ENCODE assay signal across 8 cellular contexts in the genomic region with DNA sequence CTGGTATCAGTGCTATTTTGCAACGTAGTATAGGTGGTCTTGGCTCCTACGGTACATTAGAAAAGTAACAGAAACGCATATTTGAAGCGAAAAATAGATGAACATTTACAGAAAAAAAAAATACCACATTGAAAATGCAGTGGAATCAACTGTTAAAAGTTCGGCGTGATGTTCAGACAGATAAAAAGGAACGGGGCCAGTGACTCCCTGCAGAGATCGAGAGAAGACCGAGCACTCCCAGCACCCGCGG. TPM values are rescaled to one million over a fixed set of nuclear protein-coding genes. Genes with fewer than 3 reads are reported as not detected.
A peak's percentile ranks its signal among the peaks of the same experiment; 100 is the strongest.
DNase-seq lines count a peak whose midpoint lies in the region; FAIRE-seq and TF ChIP-seq lines count a peak whose summit lies in the region.

No MANE protein-coding gene starts in this region.

- intact Hi-C loops in CD4-positive, alpha-beta memory T cell (cut with micrococcal nuclease) = loop anchor here (1.0 kb wide), 5 partner anchors 24 to 647 kb away; partner anchors contain the start of genes TRAPPC2L and ZC3H18
- intact Hi-C loops in PC-9 (cut with micrococcal nuclease; ENCODE audit: unreplicated experiment) = loop anchor here (2.0 to 5.0 kb wide), 2 partner anchors 290 to 646 kb away; partner anchors contain the start of gene ZC3H18
- intact Hi-C loops in endothelial cell of umbilical vein (cut with micrococcal nuclease) = loop anchor here (1.0 to 5.0 kb wide), 4 partner anchors 125 to 472 kb away; partner anchors contain the start of gene ACSF3

- H3K27ac Mint-ChIP-seq in CD4-positive, alpha-beta memory T cell = peak overlapping the region; percentile 64 to 98 (median 92)

- H3K9ac ChIP-seq in endothelial cell of umbilical vein (replicated peaks; ENCODE audit: extremely low read depth, insufficient read depth, low read length) = peak overlapping the region; percentile 66

- no peaks in the 10 kb centered on the region for H3K9me1 ChIP-seq in endothelial cell of umbilical vein (replicated peaks; ENCODE audit: control insufficient read depth, extremely low read depth, insufficient read depth, low read length)

- H4K20me1 ChIP-seq in PC-9 (ENCODE audit: insufficient read depth) (no peaks in the 10 kb centered on the region), endothelial cell of umbilical vein (replicated peaks; ENCODE audit: control insufficient read depth, extremely low read depth, insufficient read depth, low read length) (no peaks in the 10 kb centered on the region), osteoblast (ENCODE audit: insufficient read depth, low read length) (peaks cover 13% of the 10 kb centered on the region)

- POLR2A ChIA-PET in CD4-positive, alpha-beta memory T cell (lab: Charles Lee; ENCODE audit: partially characterized antibody) = interaction anchor here (0.8 to 3.0 kb wide), 13 partner anchors 24 to 647 kb away, joined by 3 to 29 read pairs (median 5); partner anchors contain the start of genes ACSF3, APRT, CDH15 and CDK10
- POLR2A ChIA-PET in PC-9 (lab: Charles Lee; ENCODE audit: unreplicated experiment) = no interaction called here
- POLR2A ChIA-PET in endothelial cell of umbilical vein (lab: Charles Lee) = no interaction called here

- TF ChIP-seq CTCF in PC-9 (conservative IDR thresholded peaks at IDR 0.05) = no peak
- no peak for TF ChIP-seq CTCF in endothelial cell of umbilical vein (IDR thresholded peaks at IDR 0.05; ENCODE audit: extremely low read depth in 1 of 2, insufficient read depth in 1 of 2, low read depth in 1 of 2, low read length in 2 of 2)
- no peak for TF ChIP-seq CTCF in osteoblast (IDR thresholded peaks at IDR 0.05; ENCODE audit: extremely low read depth, low read depth, low read length)

- peaks cover 7 to 20% of the 10 kb centered on the region in 2 donors for H3K36me3 Mint-ChIP-seq in CD4-positive, alpha-beta memory T cell

- H3K4me2 ChIP-seq in PC-9 (peak overlapping the region; percentile 95), endothelial cell of umbilical vein (ENCODE audit: insufficient read depth, low read length) (peak overlapping the region; percentile 91), osteoblast (ENCODE audit: insufficient read depth, low read length) (peak overlapping the region; percentile 99)

- no peaks in the 10 kb centered on the region for H3K9me3 ChIP-seq in CD4-positive, alpha-beta memory T cell (ENCODE audit: control insufficient read depth in 1 of 2, low read length in 2 of 2)
- H3K9me3 ChIP-seq in PC-9 (ENCODE audit: insufficient read depth, low read depth) (no peaks in the 10 kb centered on the region), endothelial cell of umbilical vein (replicated peaks; ENCODE audit: control insufficient read depth, insufficient read depth, low read length) (no peaks in the 10 kb centered on the region), osteoblast (ENCODE audit: low read depth, low read length) (no peaks in the 10 kb centered on the region)

- H3K27me3 ChIP-seq in CD4-positive, alpha-beta memory T cell (ENCODE audit: insufficient read depth, low read length) = no peaks in the 10 kb centered on the region
- H3K27me3 ChIP-seq in PC-9 (ENCODE audit: insufficient read depth, low read depth) (no peaks in the 10 kb centered on the region), endothelial cell of umbilical vein (ENCODE audit: control insufficient read depth in 2 of 2, insufficient read depth in 2 of 2, low read length in 2 of 2) (no peaks in the 10 kb centered on the region), osteoblast (ENCODE audit: insufficient read depth, low read length) (no peaks in the 10 kb centered on the region)

- H3K4me3 Mint-ChIP-seq in CD4-positive, alpha-beta memory T cell = peak overlapping the region; percentile 73 to 94 (median 92)

- H3K4me3 ChIP-seq in CD4-positive, alpha-beta memory T cell (ENCODE audit: low read length in 2 of 2) = peak overlapping the region; percentile 10 to 91
- H3K4me3 ChIP-seq in PC-9 (peak overlapping the region; percentile 84), endothelial cell of umbilical vein (replicated peaks in 1 of 3; ENCODE audit: insufficient read depth in 1 of 3, low read depth in 1 of 3, low read length in 3 of 3) (peak overlapping the region; percentile 66 to 90 (median 85)), osteoblast (ENCODE audit: insufficient read depth, low read length) (peak overlapping the region; percentile 97)

- CTCF ChIA-PET in CD4-positive, alpha-beta memory T cell (lab: Charles Lee; ENCODE audit: partially characterized antibody) = interaction anchor here (0.9 to 2.9 kb wide), 5 partner anchors 24 to 483 kb away, joined by 4 to 13 read pairs (median 4); no protein-coding TSS in a partner anchor
- CTCF ChIA-PET in PC-9 (lab: Charles Lee) (interaction anchor here (0.6 to 0.9 kb wide), 2 partner anchors 479 to 658 kb away, joined by 4 to 6 read pairs; no protein-coding TSS in a partner anchor), endothelial cell of umbilical vein (lab: Charles Lee) (interaction anchor here (1.0 to 2.6 kb wide), 6 partner anchors 23 to 647 kb away, joined by 3 to 13 read pairs (median 6); partner anchors contain the start of gene ZC3H18)

- peak overlapping the region; percentile 94 for H3K27ac ChIP-seq in CD4-positive, alpha-beta memory T cell (ENCODE audit: low read depth, low read length)
- peak overlapping the region; percentile 53 for H3K27ac ChIP-seq in PC-9
- H3K27ac ChIP-seq in endothelial cell of umbilical vein (ENCODE audit: insufficient read depth, low read depth, low read length) = peak overlapping the region; percentile 57
- H3K27ac ChIP-seq in osteoblast (ENCODE audit: low read depth, low read length) = peak overlapping the region; percentile 88

- no peaks in the 10 kb centered on the region for H3K27me3 Mint-ChIP-seq in CD4-positive, alpha-beta memory T cell

- peaks cover 0 to 2% (median 0%) of the 10 kb centered on the region in 8 donors for H3K9me3 Mint-ChIP-seq in CD4-positive, alpha-beta memory T cell

- DNase-seq in CD4-positive, alpha-beta memory T cell = no peak
- DNase-seq in PC-9 (no peak), endothelial cell of umbilical vein (ENCODE audit: low read depth, low spot score) (no peak), osteoblast (ENCODE audit: insufficient read length, low spot score, missing footprints) (no peak), NCI-H1694 treated with DMSO at 0.1 percent for 48 hours (lab: John Stamatoyannopoulos, UW) (no peak), activated gamma-delta T cell treated with Interleukin-2 at 50 U/mL for 16 hours (no peak)
- DNase-seq in effector CD8-positive, alpha-beta T cell (lab: John Stamatoyannopoulos, UW) = no peak
- no peak for DNase-seq in activated CD8-positive, alpha-beta memory T cell treated with anti-CD3 and anti-CD28 coated beads, Interleukin-2, amount 50 U/mL, for 4 hours

- BruUV-seq in PC-9 (replicated peaks; lab: Mats Ljungman, UMichigan) (TSS peak; percentile 81), endothelial cell of umbilical vein (replicated peaks; lab: Mats Ljungman, UMichigan) (TSS peak; percentile 80)

- peaks cover 21% of the 10 kb centered on the region for H3K4me1 ChIP-seq in CD4-positive, alpha-beta memory T cell (ENCODE audit: insufficient read depth, low read length)
- H3K4me1 ChIP-seq in PC-9 (replicated peaks; ENCODE audit: insufficient read depth) (0 out of 2 replicates have a peak, but pooled peaks cover 5% of the 10 kb centered on the region), endothelial cell of umbilical vein (ENCODE audit: control insufficient read depth, extremely low read depth, insufficient read depth, low read length) (peaks cover 10% of the 10 kb centered on the region), osteoblast (ENCODE audit: insufficient read depth, low read length) (peaks cover 18% of the 10 kb centered on the region)

- H3F3A ChIP-seq in PC-9 (ENCODE audit: insufficient read depth, low read depth) = peaks cover 4% of the 10 kb centered on the region; the same call in 1 of the 2 replicates

- no peaks in the 10 kb centered on the region for H3K9me2 ChIP-seq in PC-9 (ENCODE audit: insufficient read depth)

- H3K36me3 ChIP-seq in CD4-positive, alpha-beta memory T cell (ENCODE audit: insufficient read depth, low read length) = peaks cover 7% of the 10 kb centered on the region
- no peaks in the 10 kb centered on the region; the same call in 1 of the 2 replicates for H3K36me3 ChIP-seq in PC-9 (ENCODE audit: low read depth)
- H3K36me3 ChIP-seq in endothelial cell of umbilical vein (ENCODE audit: control insufficient read depth in 2 of 2, extremely low read depth in 1 of 2, insufficient read depth in 2 of 2, low read length in 2 of 2) = peaks cover 0 to 13% of the 10 kb centered on the region in 2 experiments
- H3K36me3 ChIP-seq in osteoblast (ENCODE audit: insufficient read depth, low read length) = peaks cover 16% of the 10 kb centered on the region

- dilution Hi-C loops in endothelial cell of umbilical vein (cut with MboI; ENCODE audit: extremely low pct_ligation_motif_present, low sequenced_read_pairs) = no loop called here

- FAIRE-seq in endothelial cell of umbilical vein (lab: Jason Lieb, UNC) = no peak

- H3K4me1 Mint-ChIP-seq in CD4-positive, alpha-beta memory T cell = peaks cover 10 to 37% (median 26%) of the 10 kb centered on the region in 4 donors

- H3K79me2 ChIP-seq in PC-9 (ENCODE audit: low read depth) (peaks cover 15% of the 10 kb centered on the region), endothelial cell of umbilical vein (ENCODE audit: control insufficient read depth, insufficient read depth, low read length) (peaks cover 9% of the 10 kb centered on the region), osteoblast (ENCODE audit: insufficient read depth, low read length) (peaks cover 36% of the 10 kb centered on the region)

- H2AFZ ChIP-seq in PC-9 (peak overlapping the region; percentile 94), endothelial cell of umbilical vein (ENCODE audit: low read depth, low read length) (peak overlapping the region; percentile 68), osteoblast (ENCODE audit: low read length) (peak overlapping the region; percentile 91)

- TF ChIP-seq POLR2A in endothelial cell of umbilical vein (IDR thresholded peaks at IDR 0.05; ENCODE audit: low read depth, low read length) = no peak

RNA-seq across cellular contexts. Expression of gene ZNF778, which starts 0.4 kb away (rescaled TPM):
- total RNA-seq in CD4-positive, alpha-beta memory T cell = 10 to 100 TPM; 13.1 to 15.9 TPM
- polyA plus RNA-seq in CD4-positive, alpha-beta memory T cell = 1 to 10 TPM; 1.0 to 4.4 TPM
- total RNA-seq in PC-9 (2021) (9.5 and 15.7 TPM in 2 replicates), endothelial cell of umbilical vein (7.1 and 10.9 TPM in 2 replicates), osteoblast (6.2 and 8.7 TPM in 2 replicates)
- 3.8 and 4.8 TPM in 2 replicates for polyA plus RNA-seq in endothelial cell of umbilical vein
- 3.6 and 3.7 TPM in 2 replicates for polyA plus RNA-seq in endothelial cell of umbilical vein (2011; cell fraction: cytosol; rRNA removed)
- 10.3 and 15.6 TPM in 2 replicates for polyA plus RNA-seq in endothelial cell of umbilical vein (2011; cell fraction: nucleus; rRNA removed)
- 5.0 and 9.2 TPM in 2 replicates for polyA plus RNA-seq in endothelial cell of umbilical vein (2012)
- 9.7 and 19.6 TPM in 2 replicates for polyA minus RNA-seq in endothelial cell of umbilical vein
- polyA minus RNA-seq in endothelial cell of umbilical vein (2011; cell fraction: cytosol; rRNA and poly(A)+ RNA removed) = 16.4 TPM
- polyA minus RNA-seq in endothelial cell of umbilical vein (2011; cell fraction: nucleus; rRNA and poly(A)+ RNA removed) = 4.4 and 8.0 TPM in 2 replicates

RNA-seq across cellular contexts. Expression of gene SLC22A31, which starts 16.7 kb away (rescaled TPM):
- total RNA-seq in CD4-positive, alpha-beta memory T cell = under 1 TPM in 1 of 2 experiments, not detected in 1; 0.44 TPM
- under 1 TPM; 0.32 to 0.48 TPM for polyA plus RNA-seq in CD4-positive, alpha-beta memory T cell
- total RNA-seq in PC-9 (2021) (2.5 and 5.4 TPM in 2 replicates), endothelial cell of umbilical vein (not detected in 2 replicates), osteoblast (not detected in 2 replicates)
- polyA plus RNA-seq in endothelial cell of umbilical vein = 0.75 and 1.0 TPM in 2 replicates
- 0.23 and 0.47 TPM in 2 replicates for polyA plus RNA-seq in endothelial cell of umbilical vein (2011; cell fraction: cytosol; rRNA removed)
- polyA plus RNA-seq in endothelial cell of umbilical vein (2011; cell fraction: nucleus; rRNA removed) = 7.2 and 7.3 TPM in 2 replicates
- polyA plus RNA-seq in endothelial cell of umbilical vein (2012) = 0.37 and 1.1 TPM in 2 replicates
- polyA minus RNA-seq in endothelial cell of umbilical vein = 0.19 and 0.38 TPM in 2 replicates
- polyA minus RNA-seq in endothelial cell of umbilical vein (2011; cell fraction: cytosol; rRNA and poly(A)+ RNA removed) = not detected
- 0.72 and 0.96 TPM in 2 replicates for polyA minus RNA-seq in endothelial cell of umbilical vein (2011; cell fraction: nucleus; rRNA and poly(A)+ RNA removed)

RNA-seq across cellular contexts. Expression of gene CDH15, which starts 45.5 kb away (rescaled TPM):
- not detected for total RNA-seq in CD4-positive, alpha-beta memory T cell
- not detected for polyA plus RNA-seq in CD4-positive, alpha-beta memory T cell
- total RNA-seq in PC-9 (2021) (not detected in 2 replicates), endothelial cell of umbilical vein (not detected in 2 replicates), osteoblast (1.5 and 2.2 TPM in 2 replicates)
- 0.44 and 0.54 TPM in 2 replicates for polyA plus RNA-seq in endothelial cell of umbilical vein
- 0.05 and 0.27 TPM in 2 replicates for polyA plus RNA-seq in endothelial cell of umbilical vein (2011; cell fraction: cytosol; rRNA removed)
- polyA plus RNA-seq in endothelial cell of umbilical vein (2011; cell fraction: nucleus; rRNA removed) = 0.11 and 0.14 TPM in 2 replicates
- 0.13 and 0.65 TPM in 2 replicates for polyA plus RNA-seq in endothelial cell of umbilical vein (2012)
- 0.24 TPM in 1 of 2 replicates, not detected in the other for polyA minus RNA-seq in endothelial cell of umbilical vein
- not detected for polyA minus RNA-seq in endothelial cell of umbilical vein (2011; cell fraction: cytosol; rRNA and poly(A)+ RNA removed)
- polyA minus RNA-seq in endothelial cell of umbilical vein (2011; cell fraction: nucleus; rRNA and poly(A)+ RNA removed) = not detected in 2 replicates
